17 cellular contexts compared by ENCODE assay signal in the genomic region with DNA sequence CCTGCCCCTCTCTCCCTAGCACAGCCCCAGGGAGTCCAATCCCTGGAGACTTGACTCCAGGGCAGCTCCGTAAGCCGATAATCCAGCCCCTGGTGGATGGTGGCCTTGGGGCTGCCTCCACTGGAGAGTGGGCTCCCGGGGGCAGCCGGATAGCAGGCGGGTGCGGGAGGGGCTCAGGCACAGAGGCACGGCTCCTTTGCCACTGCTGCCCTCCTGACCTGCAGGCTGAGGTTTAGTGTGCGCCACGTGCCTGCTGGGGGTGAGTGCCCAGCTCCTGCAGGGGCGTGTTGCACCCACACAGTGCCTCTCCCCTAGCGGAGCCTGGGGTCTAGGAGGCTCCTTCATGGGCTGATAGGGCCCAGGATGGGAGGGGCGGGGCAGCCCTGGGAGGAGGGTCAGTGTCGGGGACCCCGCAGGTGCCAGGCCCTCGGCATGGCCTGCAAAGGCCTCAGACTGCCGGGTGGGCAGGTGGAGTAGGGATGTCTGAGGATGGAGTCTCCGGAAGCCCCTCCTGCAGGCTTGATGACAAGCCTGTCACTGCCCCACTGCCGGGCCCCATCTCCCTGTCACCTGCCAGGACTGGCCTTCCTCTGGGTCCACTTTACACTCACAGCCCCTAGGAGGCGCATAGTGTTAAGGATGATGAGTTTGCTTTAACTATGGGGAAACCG. TPM values are rescaled to one million over a fixed set of nuclear protein-coding genes. Genes with fewer than 3 reads are reported as not detected.
DNase-seq lines count a peak whose midpoint lies in the region; ATAC-seq, FAIRE-seq and TF ChIP-seq lines count a peak whose summit lies in the region.
"Had no signal": no experiment of that assay in that cellular context is flagged by ENCODE, and none has a peak within 500 bp of the region (broad histone marks: within the 10 kb centered on the region; RNA-seq: fewer than 3 reads in every experiment).

No MANE protein-coding gene starts in this region.

- 61% methylated on average over 14 of the region's 20 CpGs for WGBS in A549 (ENCODE audit: missing lambda C conversion rate)

- CTCF ChIA-PET in A549 (lab: Yijun Ruan, JAX): interaction anchor here (0.6 to 26.3 kb wide), 9 partner anchors 9 to 75 kb away, joined by 3 to 719 read pairs (median 3); no protein-coding TSS in a partner anchor
- CTCF ChIA-PET in HCT116 (lab: Charles Lee): interaction anchor here (1.4 kb wide), 1 partner anchor 20 kb away, joined by 4 read pairs; no protein-coding TSS in a partner anchor

- POLR2A ChIA-PET in A549 (lab: Yijun Ruan, JAX) (no interaction called here), HCT116 (lab: Charles Lee) (no interaction called here)

- no TSS peak for BruUV-seq in HCT116 (replicated peaks; lab: Mats Ljungman, UMichigan)

- no peak for TF ChIP-seq EP300 in A549 (IDR thresholded peaks at IDR 0.05)

- TF ChIP-seq POLR2A in A549 (IDR thresholded peaks at IDR 0.05; ENCODE audit: low read length) (no peak), HCT116 (IDR thresholded peaks at IDR 0.05; ENCODE audit: borderline replicate concordance, extremely low read depth, insufficient read depth, insufficient read length) (no peak)

- intact Hi-C loops in HCT116 (cut with micrococcal nuclease): no loop called here

- no peaks in the 10 kb centered on the region; a peak in 1 of 4 replicates for H3K36me3 ChIP-seq in HCT116 (ENCODE audit: control insufficient read depth in 1 of 2, insufficient read depth in 2 of 2, low read length in 2 of 2)
- H3K36me3 ChIP-seq in kidney epithelial cell (ENCODE audit: control insufficient read depth, insufficient read depth, low read length): no peaks in the 10 kb centered on the region

- H3K9ac ChIP-seq in HCT116 (ENCODE audit: low read length): no peak overlapping the region

- H2AFZ ChIP-seq in HCT116 (ENCODE audit: low read depth, low read length, poor library complexity, severe bottlenecking): no peak overlapping the region

- no peaks in the 10 kb centered on the region for H3K9me3 ChIP-seq in A549
- no peaks in the 10 kb centered on the region for H3K9me3 ChIP-seq in HCT116 (ENCODE audit: control insufficient read depth in 1 of 2, insufficient read depth in 1 of 2, low read depth in 1 of 2, low read length in 2 of 2)

- no peak for DNase-seq in A549 (ENCODE audit: low read depth in 1 of 2, low spot score in 1 of 2)
- DNase-seq in HCT116 (ENCODE audit: low read depth, low spot score): no peak
- DNase-seq in astrocyte of the cerebellum (ENCODE audit: low read depth): no peak
- no peak for DNase-seq in kidney epithelial cell (ENCODE audit: low read depth)
- DNase-seq in UCSD-AML1 (lab: John Stamatoyannopoulos, UW; ENCODE audit: unreplicated experiment): no peak
- DNase-seq in D341Med (ENCODE audit: low spot score): no peak
- DNase-seq: activated T-cell treated with anti-CD3 and anti-CD28 coated beads, Interleukin-2, amount 50 U/mL, for 4 hours; DMS 273 treated with DMSO at 0.1 percent for 48 hours; mesendoderm; NCI-H1436; nucleus accumbens; small intestine had no signal

- no peak for FAIRE-seq in A549 (lab: Jason Lieb, UNC)
- FAIRE-seq: small intestine had no signal

- H3K79me2 ChIP-seq in HCT116 (ENCODE audit: insufficient read depth, low read length): peaks cover 3% of the 10 kb centered on the region; the same call in 1 of the 2 replicates

- H3K4me1 ChIP-seq in A549: peaks cover 33% of the 10 kb centered on the region
- H3K4me1 ChIP-seq in HCT116 (ENCODE audit: control insufficient read depth in 1 of 2, insufficient read depth in 2 of 2, low read length in 2 of 2): peaks cover 2 to 8% of the 10 kb centered on the region in 2 experiments; a peak in 1 of 4 replicates

- H3K4me2 ChIP-seq in A549 (no peak overlapping the region), HCT116 (ENCODE audit: low read length) (no peak overlapping the region)

- peak in 1 of 2 experiments; percentile 31; a peak in 2 of 6 replicates for ATAC-seq in A549
- no peak for ATAC-seq in HCT116
- no peak for ATAC-seq in HG03095 (IDR thresholded peaks at IDR 0.05; ENCODE audit: unreplicated experiment)
- no peak for ATAC-seq in HG02678 (IDR thresholded peaks at IDR 0.05; ENCODE audit: unreplicated experiment)
- ATAC-seq: activated T-cell treated with anti-CD3 and anti-CD28 coated beads, Interleukin-2, amount 50 U/mL, for 4 hours had no signal

- H3K4me3 ChIP-seq in A549: no peak overlapping the region
- no peak overlapping the region for H3K4me3 ChIP-seq in HCT116 (replicated peaks in 1 of 2; ENCODE audit: low read depth in 1 of 2, low read length in 2 of 2)
- no peak overlapping the region for H3K4me3 ChIP-seq in astrocyte of the cerebellum (ENCODE audit: low read depth, low read length)
- H3K4me3 ChIP-seq in kidney epithelial cell (ENCODE audit: low read depth, low read length): no peak overlapping the region

- H3K27ac ChIP-seq in A549 (no peak overlapping the region), HCT116 (ENCODE audit: low read depth, low read length) (no peak overlapping the region)

- TF ChIP-seq CTCF in A549 (IDR thresholded peaks at IDR 0.05): 0 out of 3 replicates have a peak, but pooled peaks have one; percentile 15
- TF ChIP-seq CTCF in HCT116 (IDR thresholded peaks at IDR 0.05 in 2 of 3, conservative IDR thresholded peaks at IDR 0.05 in 1 of 3; ENCODE audit: borderline replicate concordance in 1 of 3, insufficient read depth in 1 of 3, low read depth in 2 of 3, low read length in 2 of 3): peak in 2 of 3 experiments; percentile 18 to 22; a peak in 2 of 6 replicates
- peak; percentile 21 for TF ChIP-seq CTCF in astrocyte of the cerebellum (IDR thresholded peaks at IDR 0.05; ENCODE audit: low read depth, low read length, missing control alignments)
- TF ChIP-seq CTCF in kidney epithelial cell (IDR thresholded peaks at IDR 0.05; ENCODE audit: insufficient read depth, low read length, poor library complexity, severe bottlenecking): peak; percentile 1

- in situ Hi-C loops in astrocyte of the cerebellum (cut with HindIII; ENCODE audit: low sequenced_read_pairs): no loop called here

- no peaks in the 10 kb centered on the region for H4K20me1 ChIP-seq in HCT116 (ENCODE audit: insufficient read depth)

- TF ChIP-seq RAD21 in A549 (conservative IDR thresholded peaks at IDR 0.05 in 1 of 2, IDR thresholded peaks at IDR 0.05 in 1 of 2) (no peak), HCT116 (IDR thresholded peaks at IDR 0.05; ENCODE audit: low read depth) (no peak)

- RAD21 ChIA-PET in HCT116 (lab: Charles Lee; ENCODE audit: low non-redundant PET in 1 of 2, low total read pairs in 2 of 2, uncharacterized antibody in 2 of 2, unreplicated experiment in 2 of 2): no interaction called here

- H3K9me2 ChIP-seq in HCT116 (ENCODE audit: insufficient read depth): no peaks in the 10 kb centered on the region

- H3K27me3 ChIP-seq in HCT116 (ENCODE audit: insufficient read depth, low read length) (no peaks in the 10 kb centered on the region), kidney epithelial cell (ENCODE audit: control insufficient read depth, insufficient read depth, low read length) (no peaks in the 10 kb centered on the region)

TF ChIP-seq in A549, 52 proteins besides CTCF, POLR2A, EP300 and RAD21 (continues in another document):
- no peak for TF ChIP-seq HDAC2 (IDR thresholded peaks at IDR 0.05)
- TF ChIP-seq GATA3 (IDR thresholded peaks at IDR 0.05; ENCODE audit: borderline replicate concordance): no peak

TF ChIP-seq in HCT116, 20 proteins besides CTCF, POLR2A, EP300 and RAD21 (continues in another document):
- TF ChIP-seq SRF (IDR thresholded peaks at IDR 0.05; ENCODE audit: low read depth): no peak
- no peak for TF ChIP-seq POLR2AphosphoS5 (IDR thresholded peaks at IDR 0.05; ENCODE audit: low read depth, low read length)

RNA-seq across cellular contexts. Expression of gene DUSP8, which starts 5.6 kb away (rescaled TPM):
- 2.6 and 3.6 TPM in 2 replicates for polyA plus RNA-seq in A549 (2011; rRNA removed)
- polyA plus RNA-seq in A549 (2012; cell fraction: cytosol; rRNA removed): 2.3 and 5.0 TPM in 2 replicates
- 8.1 and 8.6 TPM in 2 replicates for polyA plus RNA-seq in A549 (2012; cell fraction: nucleus; rRNA removed)
- polyA plus RNA-seq in A549 (2017; fragmentation: RNase III; extraction: RNeasy Plus Mini Kit Qiagen cat#74134 plus additional on column Dnase treatment): 0.59 to 1.2 TPM (median 0.72 TPM) in 3 replicates
- 5.7 and 7.9 TPM in 2 replicates for polyA minus RNA-seq in A549 (2011; rRNA and poly(A)+ RNA removed)
- 10.2 TPM for total RNA-seq in HCT116 (2021; ENCODE audit: unreplicated experiment)
- 14.7 and 19.3 TPM in 2 replicates for polyA plus RNA-seq in HCT116 (2012)
- total RNA-seq in kidney epithelial cell: 7.6 and 19.2 TPM in 2 replicates

RNA-seq across cellular contexts. Expression of gene KRTAP5-1, which starts 18.6 kb away (rescaled TPM):
- polyA plus RNA-seq in A549 (2011; rRNA removed) (not detected in 2 replicates), A549 (2017; fragmentation: RNase III; extraction: RNeasy Plus Mini Kit Qiagen cat#74134 plus additional on column Dnase treatment) (not detected in 3 replicates)
- polyA plus RNA-seq in A549 (2012; cell fraction: cytosol; rRNA removed): not detected in 2 replicates
- not detected in 2 replicates for polyA plus RNA-seq in A549 (2012; cell fraction: nucleus; rRNA removed)
- polyA minus RNA-seq in A549 (2011; rRNA and poly(A)+ RNA removed): not detected in 2 replicates
- total RNA-seq in HCT116 (2021; ENCODE audit: unreplicated experiment) (not detected), kidney epithelial cell (not detected in 2 replicates)
- 0.06 and 0.23 TPM in 2 replicates for polyA plus RNA-seq in HCT116 (2012)
- total RNA-seq: activated CD4-positive, alpha-beta T cell treated with anti-CD3 and anti-CD28 coated beads, Interleukin-2, amount 10 ng/mL, durations not matched to agents 24 days and 14 days; activated T-cell treated with anti-CD3 and anti-CD28 coated beads, Interleukin-2, amount 50 U/mL, for 4 hours; NCI-H460; subcutaneous adipose tissue had no signal
- polyA plus RNA-seq: small intestine had no signal

RNA-seq across cellular contexts. Expression of gene KRTAP5-2, which starts 31.6 kb away (rescaled TPM):
- polyA plus RNA-seq in A549 (2011; rRNA removed): not detected in 2 replicates
- polyA plus RNA-seq in A549 (2012; cell fraction: cytosol; rRNA removed): not detected in 2 replicates
- 0.05 TPM in 1 of 2 replicates, not detected in the other for polyA plus RNA-seq in A549 (2012; cell fraction: nucleus; rRNA removed)
- not detected in 3 replicates for polyA plus RNA-seq in A549 (2017; fragmentation: RNase III; extraction: RNeasy Plus Mini Kit Qiagen cat#74134 plus additional on column Dnase treatment)
- polyA minus RNA-seq in A549 (2011; rRNA and poly(A)+ RNA removed): not detected in 2 replicates
- total RNA-seq in HCT116 (2021; ENCODE audit: unreplicated experiment): not detected
- polyA plus RNA-seq in HCT116 (2012): 0.05 and 0.06 TPM in 2 replicates
- not detected in 2 replicates for total RNA-seq in kidney epithelial cell
- total RNA-seq: activated CD4-positive, alpha-beta T cell treated with anti-CD3 and anti-CD28 coated beads, Interleukin-2, amount 10 ng/mL, durations not matched to agents 24 days and 14 days; activated T-cell treated with anti-CD3 and anti-CD28 coated beads, Interleukin-2, amount 50 U/mL, for 4 hours; NCI-H460; subcutaneous adipose tissue had no signal

RNA-seq across cellular contexts. Expression of gene KRTAP5-3, which starts 41.7 kb away (rescaled TPM):
- polyA plus RNA-seq in A549 (2011; rRNA removed) (not detected in 2 replicates), A549 (2017; fragmentation: RNase III; extraction: RNeasy Plus Mini Kit Qiagen cat#74134 plus additional on column Dnase treatment) (not detected in 3 replicates)
- polyA plus RNA-seq in A549 (2012; cell fraction: cytosol; rRNA removed): not detected in 2 replicates
- polyA plus RNA-seq in A549 (2012; cell fraction: nucleus; rRNA removed): not detected in 2 replicates
- polyA minus RNA-seq in A549 (2011; rRNA and poly(A)+ RNA removed): not detected in 2 replicates
- total RNA-seq in HCT116 (2021; ENCODE audit: unreplicated experiment) (not detected), kidney epithelial cell (not detected in 2 replicates)
- not detected in 2 replicates for polyA plus RNA-seq in HCT116 (2012)
- total RNA-seq: activated CD4-positive, alpha-beta T cell treated with anti-CD3 and anti-CD28 coated beads, Interleukin-2, amount 10 ng/mL, durations not matched to agents 24 days and 14 days; activated T-cell treated with anti-CD3 and anti-CD28 coated beads, Interleukin-2, amount 50 U/mL, for 4 hours; NCI-H460; subcutaneous adipose tissue had no signal
- polyA plus RNA-seq: small intestine had no signal

RNA-seq across cellular contexts. Expression of gene KRTAP5-4, which starts 55.4 kb away (rescaled TPM):
- not detected in 2 replicates for polyA plus RNA-seq in A549 (2011; rRNA removed)
- not detected in 2 replicates for polyA plus RNA-seq in A549 (2012; cell fraction: cytosol; rRNA removed)
- polyA plus RNA-seq in A549 (2012; cell fraction: nucleus; rRNA removed): not detected in 2 replicates
- polyA plus RNA-seq in A549 (2017; fragmentation: RNase III; extraction: RNeasy Plus Mini Kit Qiagen cat#74134 plus additional on column Dnase treatment): not detected in 3 replicates
- not detected in 2 replicates for polyA minus RNA-seq in A549 (2011; rRNA and poly(A)+ RNA removed)
- total RNA-seq in HCT116 (2021; ENCODE audit: unreplicated experiment): not detected
- not detected in 2 replicates for polyA plus RNA-seq in HCT116 (2012)
- not detected in 2 replicates for total RNA-seq in kidney epithelial cell
- total RNA-seq: activated CD4-positive, alpha-beta T cell treated with anti-CD3 and anti-CD28 coated beads, Interleukin-2, amount 10 ng/mL, durations not matched to agents 24 days and 14 days; activated T-cell treated with anti-CD3 and anti-CD28 coated beads, Interleukin-2, amount 50 U/mL, for 4 hours; NCI-H460; subcutaneous adipose tissue had no signal
- polyA plus RNA-seq: small intestine had no signal

Comparison
In these comparisons a context has a peak if more than half of its experiments do, and no peak if none do; other contexts are left out.
1. Of the 6 proteins assayed by ChIP-seq in both A549 and HCT116: peak only in A549: none; only in HCT116: none; in both: CTCF; in neither: 5.